Comparison of ENCODE assay signal across 8 cellular contexts in genomic region chr16:30652005-30652296, GRCh38. TPM values are rescaled to one million over a fixed set of nuclear protein-coding genes. Genes with fewer than 3 reads are reported as not detected.
DNase-seq lines count a peak whose midpoint lies in the region; ATAC-seq and TF ChIP-seq lines count a peak whose summit lies in the region.

No MANE protein-coding gene starts in this region.

- no peak overlapping the region for H3K9ac ChIP-seq in iPS-15b (ENCODE audit: low read depth, low read length)

- TF ChIP-seq CTCF in HFFc6 (IDR thresholded peaks at IDR 0.05): no peak

- peaks cover 2% of the 10 kb centered on the region for H3K36me3 ChIP-seq in iPS-15b (ENCODE audit: control insufficient read depth, insufficient read depth, low read length)

- H3K27ac Mint-ChIP-seq in HFFc6: peak overlapping the region; percentile 71
- H3K27ac Mint-ChIP-seq in activated CD8-positive, alpha-beta T cell treated with anti-CD3 and anti-CD28 coated beads, Interleukin-2, amount 10 ng/mL, durations not matched to agents 7 days and 5 days: peak overlapping the region; percentile 86
- H3K27ac Mint-ChIP-seq in stimulated activated effector memory CD8-positive, alpha-beta T cell treated with anti-CD3 and anti-CD28 coated beads, Interleukin-12 subunit alpha, Interleukin-12 subunit beta, amount 100 ng/mL, for 72 hours: peak overlapping the region; percentile 99

- H3K27me3 ChIP-seq in iPS-15b (ENCODE audit: control insufficient read depth, insufficient read depth, low read length): peaks cover 16% of the 10 kb centered on the region

- no peak for DNase-seq in HFFc6
- no peak for DNase-seq in activated CD8-positive, alpha-beta T cell treated with anti-CD3 and anti-CD28 coated beads, Interleukin-2, amount 10 ng/mL, durations not matched to agents 7 days and 5 days
- no peak for DNase-seq in stimulated activated effector memory CD8-positive, alpha-beta T cell treated with anti-CD3 and anti-CD28 coated beads, Interleukin-12 subunit alpha, Interleukin-12 subunit beta, amount 100 ng/mL, for 72 hours (ENCODE audit: low spot score in 2 of 2)
- DNase-seq in hypothalamus (lab: John Stamatoyannopoulos, UW): no peak

- no peaks in the 10 kb centered on the region for H3K4me1 ChIP-seq in iPS-15b (ENCODE audit: control insufficient read depth, insufficient read depth, low read length)

- H3K9me3 Mint-ChIP-seq in HFFc6: no peaks in the 10 kb centered on the region
- no peaks in the 10 kb centered on the region for H3K9me3 Mint-ChIP-seq in activated CD8-positive, alpha-beta T cell treated with anti-CD3 and anti-CD28 coated beads, Interleukin-2, amount 10 ng/mL, durations not matched to agents 7 days and 5 days (ENCODE audit: insufficient read depth)
- no peaks in the 10 kb centered on the region for H3K9me3 Mint-ChIP-seq in stimulated activated effector memory CD8-positive, alpha-beta T cell treated with anti-CD3 and anti-CD28 coated beads, Interleukin-12 subunit alpha, Interleukin-12 subunit beta, amount 100 ng/mL, for 72 hours

- H3K4me3 ChIP-seq in iPS-15b (ENCODE audit: low read depth, low read length): peak overlapping the region; percentile 84

- H3K4me1 Mint-ChIP-seq in HFFc6 (ENCODE audit: low read depth): peaks cover 30% of the 10 kb centered on the region
- peaks cover 49% of the 10 kb centered on the region for H3K4me1 Mint-ChIP-seq in activated CD8-positive, alpha-beta T cell treated with anti-CD3 and anti-CD28 coated beads, Interleukin-2, amount 10 ng/mL, durations not matched to agents 7 days and 5 days (ENCODE audit: low read depth)
- peaks cover 40% of the 10 kb centered on the region for H3K4me1 Mint-ChIP-seq in stimulated activated effector memory CD8-positive, alpha-beta T cell treated with anti-CD3 and anti-CD28 coated beads, Interleukin-12 subunit alpha, Interleukin-12 subunit beta, amount 100 ng/mL, for 72 hours

- H3K36me3 Mint-ChIP-seq in HFFc6 (ENCODE audit: low read depth): peaks cover 12% of the 10 kb centered on the region
- peaks cover 46% of the 10 kb centered on the region for H3K36me3 Mint-ChIP-seq in activated CD8-positive, alpha-beta T cell treated with anti-CD3 and anti-CD28 coated beads, Interleukin-2, amount 10 ng/mL, durations not matched to agents 7 days and 5 days (ENCODE audit: low read depth)
- H3K36me3 Mint-ChIP-seq in stimulated activated effector memory CD8-positive, alpha-beta T cell treated with anti-CD3 and anti-CD28 coated beads, Interleukin-12 subunit alpha, Interleukin-12 subunit beta, amount 100 ng/mL, for 72 hours: peaks cover 69% of the 10 kb centered on the region

- H3K27me3 Mint-ChIP-seq in HFFc6 (ENCODE audit: insufficient read depth): peaks cover 1% of the 10 kb centered on the region; the same call in 1 of the 2 replicates
- no peaks in the 10 kb centered on the region for H3K27me3 Mint-ChIP-seq in activated CD8-positive, alpha-beta T cell treated with anti-CD3 and anti-CD28 coated beads, Interleukin-2, amount 10 ng/mL, durations not matched to agents 7 days and 5 days (ENCODE audit: low read depth)

- no peaks in the 10 kb centered on the region for H3K9me3 ChIP-seq in iPS-15b (ENCODE audit: control insufficient read depth, insufficient read depth, low read length)

- POLR2A ChIA-PET in activated CD8-positive, alpha-beta T cell treated with anti-CD3 and anti-CD28 coated beads, Interleukin-2, amount 10 ng/mL, durations not matched to agents 7 days and 5 days (lab: Charles Lee): interaction anchor here (0.6 kb wide), 1 partner anchor 117 kb away, joined by 3 read pairs; the partner anchor contains the start of gene ZNF747

- CTCF ChIA-PET in activated CD8-positive, alpha-beta T cell treated with anti-CD3 and anti-CD28 coated beads, Interleukin-2, amount 10 ng/mL, durations not matched to agents 7 days and 5 days (lab: Charles Lee): interaction anchor here (0.7 to 2.7 kb wide), 3 partner anchors 22 to 46 kb away, joined by 4 to 14 read pairs (median 5); no protein-coding TSS in a partner anchor

- peak overlapping the region; percentile 99 for H3K4me3 Mint-ChIP-seq in HFFc6
- H3K4me3 Mint-ChIP-seq in activated CD8-positive, alpha-beta T cell treated with anti-CD3 and anti-CD28 coated beads, Interleukin-2, amount 10 ng/mL, durations not matched to agents 7 days and 5 days: peak overlapping the region; percentile 88
- H3K4me3 Mint-ChIP-seq in stimulated activated effector memory CD8-positive, alpha-beta T cell treated with anti-CD3 and anti-CD28 coated beads, Interleukin-12 subunit alpha, Interleukin-12 subunit beta, amount 100 ng/mL, for 72 hours: peak overlapping the region; percentile 94

- no peak for ATAC-seq in activated CD8-positive, alpha-beta T cell treated with anti-CD3 and anti-CD28 coated beads, Interleukin-2, amount 10 ng/mL, durations not matched to agents 7 days and 5 days
- ATAC-seq in stimulated activated effector memory CD8-positive, alpha-beta T cell treated with anti-CD3 and anti-CD28 coated beads, Interleukin-12 subunit alpha, Interleukin-12 subunit beta, amount 100 ng/mL, for 72 hours: no peak
- ATAC-seq in GM18511 (IDR thresholded peaks at IDR 0.05; ENCODE audit: unreplicated experiment) (no peak), HG02588 (IDR thresholded peaks at IDR 0.05; ENCODE audit: unreplicated experiment) (no peak), HG02852 (IDR thresholded peaks at IDR 0.05; ENCODE audit: unreplicated experiment) (no peak)

RNA-seq across cellular contexts. Expression of gene PRR14, which starts 1.2 kb away (rescaled TPM):
- 10 to 100 TPM; 26.8 to 34.6 (median 29.8) TPM for total RNA-seq in HFFc6 (2021; fragmentation: NEBNext Ultra II Directional; extraction: Animal tissue kit (Norgen Biotek cat#: 25700))
- 10 to 100 TPM; 87.6 to 91.4 TPM for total RNA-seq in activated CD8-positive, alpha-beta T cell treated with anti-CD3 and anti-CD28 coated beads, Interleukin-2, amount 10 ng/mL, durations not matched to agents 7 days and 5 days

RNA-seq across cellular contexts. Expression of gene FBRS, which starts 6.3 kb away (rescaled TPM):
- total RNA-seq in HFFc6 (2021; fragmentation: NEBNext Ultra II Directional; extraction: Animal tissue kit (Norgen Biotek cat#: 25700)): 10 to 100 TPM; 54.1 to 72.1 (median 64.5) TPM
- total RNA-seq in activated CD8-positive, alpha-beta T cell treated with anti-CD3 and anti-CD28 coated beads, Interleukin-2, amount 10 ng/mL, durations not matched to agents 7 days and 5 days: 100 to 1,000 TPM in 1 of 2 experiments, 10 to 100 TPM in 1; 85.2 to 100 TPM

RNA-seq across cellular contexts. Expression of gene ZNF689, which starts 41.8 kb away (rescaled TPM):
- 1 to 10 TPM; 6.9 to 8.7 (median 7.5) TPM for total RNA-seq in HFFc6 (2021; fragmentation: NEBNext Ultra II Directional; extraction: Animal tissue kit (Norgen Biotek cat#: 25700))
- 10 to 100 TPM; 12.0 to 13.4 TPM for total RNA-seq in activated CD8-positive, alpha-beta T cell treated with anti-CD3 and anti-CD28 coated beads, Interleukin-2, amount 10 ng/mL, durations not matched to agents 7 days and 5 days

RNA-seq across cellular contexts. Expression of gene SRCAP, which starts 47.0 kb away (rescaled TPM):
- total RNA-seq in HFFc6 (2021; fragmentation: NEBNext Ultra II Directional; extraction: Animal tissue kit (Norgen Biotek cat#: 25700)): 10 to 100 TPM; 43.4 to 48.1 (median 45.9) TPM
- 10 to 100 TPM; 75.2 to 76.0 TPM for total RNA-seq in activated CD8-positive, alpha-beta T cell treated with anti-CD3 and anti-CD28 coated beads, Interleukin-2, amount 10 ng/mL, durations not matched to agents 7 days and 5 days
